Comparison of ENCODE assay signal across 20 cellular contexts in the genomic region with DNA sequence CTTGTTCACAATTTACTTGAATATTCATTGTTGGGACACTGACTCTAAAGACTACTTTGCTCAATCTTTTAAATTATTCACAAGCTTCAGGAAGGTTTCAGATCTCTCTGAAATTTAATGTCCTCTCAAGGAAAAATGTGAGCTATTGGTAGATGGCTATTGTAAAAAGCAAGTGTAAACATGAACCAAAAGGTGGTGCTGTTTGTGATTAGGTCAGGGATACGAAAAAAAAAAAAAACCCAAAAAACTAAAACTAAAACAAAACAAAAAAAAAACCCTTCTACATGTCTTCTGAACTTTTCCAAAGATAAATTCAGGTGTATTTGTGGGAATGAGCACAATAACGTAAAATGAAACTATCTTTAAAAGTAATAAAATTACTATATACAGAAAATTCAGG.
DNase-seq lines count a peak whose midpoint lies in the region; ATAC-seq, FAIRE-seq and TF ChIP-seq lines count a peak whose summit lies in the region.
"Had no signal": no experiment of that assay in that cellular context is flagged by ENCODE, and none has a peak within 500 bp of the region (broad histone marks: within the 10 kb centered on the region; RNA-seq: fewer than 3 reads in every experiment).

No MANE protein-coding gene starts in this region.

- H2BK15ac ChIP-seq in H9 (ENCODE audit: low read depth, low read length) = no peak overlapping the region
- no peak overlapping the region for H2BK15ac ChIP-seq in H1 (ENCODE audit: low read length)

- H2AFZ ChIP-seq in H9 (ENCODE audit: low read length) (no peak overlapping the region), OCI-LY3 (ENCODE audit: low read depth, low read length) (no peak overlapping the region), H1 (ENCODE audit: low read length) (no peak overlapping the region)

- CTCF ChIA-PET in A549 (lab: Yijun Ruan, JAX) = interaction anchor here (0.7 kb wide), 1 partner anchor 573 kb away, joined by 4 read pairs; no protein-coding TSS in a partner anchor
- CTCF ChIA-PET in H1 (lab: Charles Lee; ENCODE audit: partially characterized antibody) = interaction anchor here (0.5 to 5.7 kb wide), 9 partner anchors 9 to 219 kb away, joined by 3 to 47 read pairs (median 7); no protein-coding TSS in a partner anchor

- H3K18ac ChIP-seq in H9 (ENCODE audit: insufficient read length, low read depth, low read length) = no peak overlapping the region
- H3K18ac ChIP-seq in H1 (ENCODE audit: extremely low read depth, low read length) = no peak overlapping the region

- H3K56ac ChIP-seq in H9 (ENCODE audit: insufficient read length, low read depth, low read length) = no peak overlapping the region
- no peak overlapping the region for H3K56ac ChIP-seq in H1 (replicated peaks; ENCODE audit: insufficient read length, low read depth, low read length)

- H3K4me3 Mint-ChIP-seq in H9 = no peak overlapping the region
- no peak overlapping the region for H3K4me3 Mint-ChIP-seq in activated naive CD8-positive, alpha-beta T cell treated with anti-CD3 and anti-CD28 coated beads for 36 hours
- H3K4me3 Mint-ChIP-seq: CD4-positive, alpha-beta T cell had no signal

- TF ChIP-seq EP300 in A549 (IDR thresholded peaks at IDR 0.05) = no peak
- no peak for TF ChIP-seq EP300 in H1 (IDR thresholded peaks at IDR 0.05; ENCODE audit: borderline replicate concordance in 1 of 2, low read depth in 2 of 2, low read length in 2 of 2)

- H3K79me1 ChIP-seq in H9 (ENCODE audit: insufficient read depth, low read depth, low read length, poor library complexity, severe bottlenecking) (no peaks in the 10 kb centered on the region), H1 (ENCODE audit: low read depth, low read length) (no peaks in the 10 kb centered on the region)

- H3K27ac Mint-ChIP-seq in H9 = no peak overlapping the region
- no peak overlapping the region for H3K27ac Mint-ChIP-seq in activated naive CD8-positive, alpha-beta T cell treated with anti-CD3 and anti-CD28 coated beads for 36 hours
- H3K27ac Mint-ChIP-seq: CD4-positive, alpha-beta T cell had no signal

- no peak overlapping the region for H3K9ac ChIP-seq in H9 (ENCODE audit: extremely low read depth, insufficient read length, low read length)
- no peak overlapping the region for H3K9ac ChIP-seq in OCI-LY3 (ENCODE audit: low read length)
- no peak overlapping the region for H3K9ac ChIP-seq in H1 (replicated peaks in 1 of 4; ENCODE audit: extremely low read depth in 1 of 4, low read depth in 3 of 4, low read length in 3 of 4)
- H3K9ac ChIP-seq: BLaER1 had no signal

- H4K91ac ChIP-seq in H9 (ENCODE audit: insufficient read length, low read depth, low read length) = no peak overlapping the region
- H4K91ac ChIP-seq in H1 (replicated peaks; ENCODE audit: insufficient read length, low read length) = no peak overlapping the region

- no peaks in the 10 kb centered on the region for H3K36me3 Mint-ChIP-seq in H9 (ENCODE audit: insufficient read depth in 1 of 3, low read depth in 3 of 3)
- H3K36me3 Mint-ChIP-seq in activated naive CD8-positive, alpha-beta T cell treated with anti-CD3 and anti-CD28 coated beads for 36 hours = no peaks in the 10 kb centered on the region

- H4K20me1 ChIP-seq in H9 (ENCODE audit: control insufficient read depth, insufficient read depth, insufficient read length) = no peaks in the 10 kb centered on the region
- H4K20me1 ChIP-seq in OCI-LY3 (ENCODE audit: insufficient read depth, low read length) = no peaks in the 10 kb centered on the region
- H4K20me1 ChIP-seq in H1 (replicated peaks in 1 of 2; ENCODE audit: control insufficient read depth in 1 of 2, insufficient read depth in 2 of 2, low read length in 2 of 2) = no peaks in the 10 kb centered on the region
- H4K20me1 ChIP-seq: BLaER1 had no signal

- H4K5ac ChIP-seq in H9 (ENCODE audit: insufficient read length, low read depth, low read length) = no peak overlapping the region
- no peak overlapping the region for H4K5ac ChIP-seq in H1 (ENCODE audit: insufficient read length, low read depth, low read length)

- H3K23me2 ChIP-seq in H9 (ENCODE audit: insufficient read length, low read depth, low read length, poor library complexity, severe bottlenecking) (no peaks in the 10 kb centered on the region), H1 (ENCODE audit: low read depth, low read length) (no peaks in the 10 kb centered on the region)

- peaks cover 0 to 2% of the 10 kb centered on the region in 2 experiments; a peak in 1 of 4 replicates for H3K4me1 Mint-ChIP-seq in H9
- H3K4me1 Mint-ChIP-seq in activated naive CD8-positive, alpha-beta T cell treated with anti-CD3 and anti-CD28 coated beads for 36 hours = no peaks in the 10 kb centered on the region

- ATAC-seq in A549 = no peak
- ATAC-seq in omental fat pad (ENCODE audit: low FRiP score) = no peak

- H3K79me2 ChIP-seq in H9 (ENCODE audit: insufficient read depth, low read length) (no peaks in the 10 kb centered on the region), OCI-LY3 (ENCODE audit: low read length) (no peaks in the 10 kb centered on the region), H1 (ENCODE audit: control insufficient read depth in 1 of 2, insufficient read depth in 2 of 2, low read length in 2 of 2) (no peaks in the 10 kb centered on the region)

- H3K27ac ChIP-seq in A549 = no peak overlapping the region
- H3K27ac ChIP-seq in H9 (ENCODE audit: insufficient read length, low read depth, low read length) = no peak overlapping the region
- H3K27ac ChIP-seq in OCI-LY3 (ENCODE audit: low read length) = no peak overlapping the region
- H3K27ac ChIP-seq in H1 (ENCODE audit: low read depth, low read length) = no peak overlapping the region
- H3K27ac ChIP-seq: 22Rv1, BLaER1, HL-60 had no signal

- no peaks in the 10 kb centered on the region for H3K27me3 ChIP-seq in H9 (ENCODE audit: insufficient read depth, low read length)
- H3K27me3 ChIP-seq in OCI-LY3 (ENCODE audit: low read depth, low read length) = peaks cover 4% of the 10 kb centered on the region; the same call in 1 of the 2 replicates
- H3K27me3 ChIP-seq in H1 (replicated peaks in 1 of 4; ENCODE audit: control insufficient read depth in 3 of 4, extremely low read depth in 1 of 4, insufficient read depth in 3 of 4, low read length in 3 of 4) = no peaks in the 10 kb centered on the region
- H3K27me3 ChIP-seq: BLaER1 had no signal

- no peak overlapping the region for H2BK12ac ChIP-seq in H9 (ENCODE audit: insufficient read length, low read depth, low read length)
- H2BK12ac ChIP-seq in H1 (ENCODE audit: low read depth, low read length) = no peak overlapping the region

- no peak overlapping the region for H2BK20ac ChIP-seq in H9 (ENCODE audit: low read depth, low read length, poor library complexity, severe bottlenecking)
- no peak overlapping the region for H2BK20ac ChIP-seq in H1 (ENCODE audit: low read length)

- H3K4ac ChIP-seq in H9 (ENCODE audit: low read depth, low read length) (no peak overlapping the region), H1 (replicated peaks; ENCODE audit: insufficient read length, low read depth, low read length) (no peak overlapping the region)

- no peak for TF ChIP-seq RAD21 in A549 (conservative IDR thresholded peaks at IDR 0.05 in 1 of 2, IDR thresholded peaks at IDR 0.05 in 1 of 2)
- TF ChIP-seq RAD21 in H1 (IDR thresholded peaks at IDR 0.05 in 1 of 2, conservative IDR thresholded peaks at IDR 0.05 in 1 of 2; ENCODE audit: low read depth in 2 of 2, low read length in 2 of 2) = no peak

- H2BK5ac ChIP-seq in H9 (ENCODE audit: insufficient read length, low read length) (no peak overlapping the region), H1 (ENCODE audit: low read depth, low read length) (no peak overlapping the region)

- POLR2A ChIA-PET in A549 (lab: Yijun Ruan, JAX) (no interaction called here), H1 (lab: Charles Lee; ENCODE audit: partially characterized antibody) (no interaction called here)

- H3K4me1 ChIP-seq in A549 = no peaks in the 10 kb centered on the region
- H3K4me1 ChIP-seq in H9 (ENCODE audit: insufficient read depth, low read length) = no peaks in the 10 kb centered on the region
- no peaks in the 10 kb centered on the region for H3K4me1 ChIP-seq in OCI-LY3 (ENCODE audit: low read length)
- no peaks in the 10 kb centered on the region for H3K4me1 ChIP-seq in H1 (replicated peaks in 1 of 4; ENCODE audit: control insufficient read depth in 3 of 4, insufficient read depth in 4 of 4, low read length in 3 of 4)
- H3K4me1 ChIP-seq: BLaER1 had no signal

- no peaks in the 10 kb centered on the region for H3K27me3 Mint-ChIP-seq in H9 (ENCODE audit: low read depth)
- H3K27me3 Mint-ChIP-seq in activated naive CD8-positive, alpha-beta T cell treated with anti-CD3 and anti-CD28 coated beads for 36 hours = no peaks in the 10 kb centered on the region
- H3K27me3 Mint-ChIP-seq: CD4-positive, alpha-beta T cell had no signal

- H3K14ac ChIP-seq in H9 (ENCODE audit: insufficient read depth, low read length) (no peak overlapping the region), H1 (ENCODE audit: insufficient read length) (no peak overlapping the region)

- no peak overlapping the region for H3T11ph ChIP-seq in H9 (ENCODE audit: low read length)

- H3K9me3 ChIP-seq in A549 (no peaks in the 10 kb centered on the region), H9 (ENCODE audit: control insufficient read depth, low read depth, low read length) (no peaks in the 10 kb centered on the region), OCI-LY3 (ENCODE audit: insufficient read depth, low read length) (no peaks in the 10 kb centered on the region), H1 (ENCODE audit: insufficient read depth in 2 of 2, low read depth in 1 of 2, low read length in 1 of 2) (no peaks in the 10 kb centered on the region)
- H3K9me3 ChIP-seq: BLaER1 had no signal

- TF ChIP-seq POLR2A in A549 (IDR thresholded peaks at IDR 0.05; ENCODE audit: low read length) (no peak), H1 (IDR thresholded peaks at IDR 0.05; ENCODE audit: control extremely low read depth in 1 of 2, low read depth in 2 of 2, low read length in 2 of 2) (no peak)

- no peak overlapping the region for H2AK5ac ChIP-seq in H9 (ENCODE audit: insufficient read length, low read length)
- H2AK5ac ChIP-seq in H1 (ENCODE audit: low read depth, low read length) = no peak overlapping the region

- H3K9me3 Mint-ChIP-seq in H9 = no peaks in the 10 kb centered on the region
- no peaks in the 10 kb centered on the region for H3K9me3 Mint-ChIP-seq in activated naive CD8-positive, alpha-beta T cell treated with anti-CD3 and anti-CD28 coated beads for 36 hours
- H3K9me3 Mint-ChIP-seq: CD4-positive, alpha-beta T cell had no signal

- H3K23ac ChIP-seq in H9 (ENCODE audit: insufficient read length, low read depth, low read length) (no peak overlapping the region), H1 (ENCODE audit: insufficient read length) (no peak overlapping the region)

- no peak overlapping the region for H3K4me2 ChIP-seq in A549
- no peak overlapping the region for H3K4me2 ChIP-seq in H9 (ENCODE audit: insufficient read depth, insufficient read length, low read length)
- H3K4me2 ChIP-seq in OCI-LY3 (ENCODE audit: low read length) = no peak overlapping the region
- H3K4me2 ChIP-seq in H1 (ENCODE audit: insufficient read depth in 1 of 2, low read depth in 2 of 2, low read length in 2 of 2) = no peak overlapping the region
- H3K4me2 ChIP-seq: BLaER1 had no signal

- no peak overlapping the region for H2BK120ac ChIP-seq in H9 (ENCODE audit: low read depth, low read length, poor library complexity, severe bottlenecking)
- no peak overlapping the region for H2BK120ac ChIP-seq in H1 (replicated peaks; ENCODE audit: low read depth, low read length)

- no peak overlapping the region for H3K4me3 ChIP-seq in A549
- no peak overlapping the region for H3K4me3 ChIP-seq in OCI-LY3 (ENCODE audit: low read length)
- no peak overlapping the region for H3K4me3 ChIP-seq in H1 (ENCODE audit: extremely low read depth in 1 of 4, insufficient read depth in 2 of 4, low read depth in 3 of 4, low read length in 4 of 4)
- H3K4me3 ChIP-seq: BLaER1 had no signal

- no peak overlapping the region for H4K8ac ChIP-seq in H9 (replicated peaks; ENCODE audit: insufficient read length, low read depth, low read length)
- H4K8ac ChIP-seq in H1 (ENCODE audit: extremely low read depth, insufficient read depth, low read length) = no peak overlapping the region

- FAIRE-seq in A549 (lab: Jason Lieb, UNC) (no peak), H1 (lab: Jason Lieb, UNC) (peak; percentile 76)

- 0 out of 3 replicates have a peak, but pooled peaks have one; percentile 6 for TF ChIP-seq CTCF in A549 (IDR thresholded peaks at IDR 0.05)
- peak; percentile 41 for TF ChIP-seq CTCF in H9 (conservative IDR thresholded peaks at IDR 0.05)
- TF ChIP-seq CTCF in OCI-LY3 (IDR thresholded peaks at IDR 0.05; ENCODE audit: low read depth, low read length) = peak; percentile 5; the same call in 1 of the 2 replicates
- TF ChIP-seq CTCF in H1 (IDR thresholded peaks at IDR 0.05; ENCODE audit: control extremely low read depth in 1 of 3, insufficient read depth in 1 of 3, low read depth in 1 of 3, low read length in 3 of 3) = peak in 1 of 3 experiments; percentile 28; a peak in 2 of 4 replicates
- TF ChIP-seq CTCF in omental fat pad (IDR thresholded peaks at IDR 0.05) = no peak

- 41% methylated on average over 2 of the region's 2 CpGs for WGBS in A549 (ENCODE audit: missing lambda C conversion rate)
- no CpG with 5 or more reads among the region's 2 CpGs for WGBS in H9 (ENCODE audit: extremely low coverage, insufficient read length, low lambda C conversion rate)
- WGBS in H1 (ENCODE audit: extremely low coverage in 1 of 2, insufficient coverage in 1 of 2, insufficient read length in 1 of 2, insufficient replicate concordance in 2 of 2, low coverage in 1 of 2, low lambda C conversion rate in 2 of 2, missing lambda C conversion rate in 1 of 2), 2 experiments = 78% methylated on average over 2 of the region's 2 CpGs; no CpG with 5 or more reads in 1 of the 2 experiments

- no peak for DNase-seq in A549 (ENCODE audit: low read depth in 1 of 2, low spot score in 1 of 2)
- DNase-seq in H9 = no peak
- no peak for DNase-seq in H1 (ENCODE audit: low read depth in 1 of 2, low spot score in 2 of 2)
- DNase-seq in activated CD8-positive, alpha-beta memory T cell treated with anti-CD3 and anti-CD28 coated beads for 24 hours = no peak
- DNase-seq in omental fat pad (ENCODE audit: low spot score) = no peak
- DNase-seq in DMS114 treated with DMSO at 0.1 percent for 48 hours (lab: John Stamatoyannopoulos, UW; ENCODE audit: unreplicated experiment) = no peak
- no peak for DNase-seq in activated naive CD8-positive, alpha-beta T cell treated with anti-CD3 and anti-CD28 coated beads for 36 hours
- DNase-seq: AML-193; CD4-positive, alpha-beta T cell; DMS153; DND-41; GF-D8; GOT3; HCEC 1CT; IMR-90; KBM-7 had no signal

- H3K36me3 ChIP-seq in OCI-LY3 (replicated peaks; ENCODE audit: low read depth, low read length) = no peaks in the 10 kb centered on the region
- H3K36me3 ChIP-seq in H1 (ENCODE audit: control insufficient read depth in 2 of 4, insufficient read depth in 4 of 4, low read length in 3 of 4) = no peaks in the 10 kb centered on the region
- H3K36me3 ChIP-seq: BLaER1 had no signal

Comparison
In these comparisons a context has a peak if more than half of its experiments do, and no peak if none do; other contexts are left out.
1. CTCF ChIP-seq: peak in A549 (single experiment), H9 (single experiment) and OCI-LY3 (single experiment); none in omental fat pad (0 of 3).